Comparison of ENCODE assay signal across 1 cellular context in genomic region chr1:203308205-203309114, GRCh38.
TF ChIP-seq lines count a peak whose summit lies in the region.

No MANE protein-coding gene starts in this region.

TF ChIP-seq in HepG2, 621 proteins besides CTCF, POLR2A, EP300 and RAD21 (continued from another document):
- TF ChIP-seq SSRP1 (CRISPR knock-in tag; IDR thresholded peaks at IDR 0.05) = no peak
